In the genomic region with DNA sequence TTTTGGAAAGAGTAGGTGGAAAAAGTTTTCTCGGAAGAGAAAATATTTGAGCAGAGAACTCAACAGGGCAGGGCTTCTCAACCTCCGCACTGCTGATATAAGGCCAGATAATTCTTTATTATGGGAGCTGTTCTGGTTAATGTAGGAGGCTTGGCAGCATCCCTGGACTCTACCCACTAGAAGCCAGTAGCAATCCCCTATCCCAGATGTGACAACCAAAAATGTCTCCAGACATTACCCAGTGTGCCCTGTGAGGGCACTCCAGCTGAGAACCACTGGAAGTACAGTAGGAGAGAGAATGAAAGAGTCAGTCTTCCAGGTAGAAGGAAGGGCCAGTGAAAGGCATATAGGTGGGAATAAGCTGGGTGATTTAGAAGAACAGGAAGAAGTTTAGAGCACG, we compare ENCODE assay signal across 23 cellular contexts.
"Had no signal": no experiment of that assay in that cellular context is flagged by ENCODE, and none has a peak within 500 bp of the region (broad histone marks: within the 10 kb centered on the region; RNA-seq: fewer than 3 reads in every experiment).

No MANE protein-coding gene starts in this region.

- H3K27me3 Mint-ChIP-seq: dendritic cell treated with granulocyte-macrophage colony-stimulating factor and Interleukin-4, amounts not matched to agents 40 ng/mL and 50 ng/mL, for 4 days; effector memory CD8-positive, alpha-beta T cell had no signal

- H3K27ac ChIP-seq: colonic mucosa, coronary artery, dorsolateral prefrontal cortex, epithelial cell of prostate, esophagus muscularis mucosa, esophagus squamous epithelium, foreskin keratinocyte, gastrocnemius medialis, gastroesophageal sphincter, heart left ventricle had no signal

- H3K9me3 ChIP-seq: colonic mucosa, esophagus muscularis mucosa, esophagus squamous epithelium, gastrocnemius medialis, gastroesophageal sphincter, heart left ventricle had no signal

- H3K4me3 ChIP-seq: colonic mucosa, coronary artery, dorsolateral prefrontal cortex, esophagus muscularis mucosa, esophagus squamous epithelium, gastrocnemius medialis, gastroesophageal sphincter, heart left ventricle had no signal

- H3K4me3 Mint-ChIP-seq: dendritic cell treated with granulocyte-macrophage colony-stimulating factor and Interleukin-4, amounts not matched to agents 40 ng/mL and 50 ng/mL, for 4 days; effector memory CD8-positive, alpha-beta T cell; endodermal cell had no signal

- H3K4me1 ChIP-seq: colonic mucosa, foreskin keratinocyte had no signal

- H3K9me3 Mint-ChIP-seq: dendritic cell treated with granulocyte-macrophage colony-stimulating factor and Interleukin-4, amounts not matched to agents 40 ng/mL and 50 ng/mL, for 4 days; endodermal cell had no signal

- DNase-seq: colonic mucosa; cortex of kidney; dermis blood vessel endothelial cell; dorsolateral prefrontal cortex; effector CD4-positive, alpha-beta T cell; effector CD8-positive, alpha-beta T cell; effector memory CD4-positive, alpha-beta T cell; effector memory CD8-positive, alpha-beta T cell; endodermal cell; erythroblast; esophagus squamous epithelium; foreskin fibroblast; foreskin keratinocyte; foreskin melanocyte; gastrocnemius medialis; glutamatergic neuron; head of caudate nucleus; heart left ventricle had no signal

- H3K27ac Mint-ChIP-seq: dendritic cell treated with granulocyte-macrophage colony-stimulating factor and Interleukin-4, amounts not matched to agents 40 ng/mL and 50 ng/mL, for 4 days; effector memory CD8-positive, alpha-beta T cell; endodermal cell had no signal

- H3K27me3 ChIP-seq: colonic mucosa, esophagus squamous epithelium, gastrocnemius medialis, gastroesophageal sphincter, heart left ventricle had no signal

- H3K36me3 ChIP-seq: colonic mucosa, esophagus muscularis mucosa, esophagus squamous epithelium, gastrocnemius medialis, gastroesophageal sphincter, heart left ventricle had no signal
